In the genomic region with DNA sequence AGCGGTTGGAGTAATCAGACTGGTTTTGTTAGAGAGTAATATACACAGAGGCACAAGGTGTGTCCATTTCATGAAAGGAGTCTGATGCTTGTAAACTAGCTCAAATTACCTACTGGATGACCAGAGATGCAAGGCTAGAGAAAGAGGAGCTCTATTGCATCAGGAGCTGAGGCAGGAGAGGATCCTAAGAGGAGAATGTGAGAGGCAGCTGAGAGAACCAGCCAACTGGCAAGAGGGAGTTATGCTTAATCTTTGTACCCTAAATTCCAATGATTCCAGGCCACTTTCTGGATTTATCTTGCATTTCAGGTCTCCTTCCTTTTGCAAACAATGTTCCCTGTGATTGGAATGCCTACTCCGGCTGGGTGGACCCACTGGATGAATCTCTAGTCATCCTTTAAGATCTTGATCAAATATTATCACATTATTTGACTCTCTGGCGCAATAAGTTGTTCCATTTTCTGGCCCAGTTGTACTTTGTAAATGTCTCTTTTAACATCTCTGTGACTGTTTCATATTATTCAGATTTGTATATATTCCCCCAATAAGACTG, we compare ENCODE assay signal across 1 cellular context.
TF ChIP-seq lines count a peak whose summit lies in the region.

No MANE protein-coding gene starts in this region.

TF ChIP-seq in HepG2, 621 proteins besides CTCF, POLR2A, EP300 and RAD21 (continued from another document and continues in another):
- TF ChIP-seq, protein P1, sequence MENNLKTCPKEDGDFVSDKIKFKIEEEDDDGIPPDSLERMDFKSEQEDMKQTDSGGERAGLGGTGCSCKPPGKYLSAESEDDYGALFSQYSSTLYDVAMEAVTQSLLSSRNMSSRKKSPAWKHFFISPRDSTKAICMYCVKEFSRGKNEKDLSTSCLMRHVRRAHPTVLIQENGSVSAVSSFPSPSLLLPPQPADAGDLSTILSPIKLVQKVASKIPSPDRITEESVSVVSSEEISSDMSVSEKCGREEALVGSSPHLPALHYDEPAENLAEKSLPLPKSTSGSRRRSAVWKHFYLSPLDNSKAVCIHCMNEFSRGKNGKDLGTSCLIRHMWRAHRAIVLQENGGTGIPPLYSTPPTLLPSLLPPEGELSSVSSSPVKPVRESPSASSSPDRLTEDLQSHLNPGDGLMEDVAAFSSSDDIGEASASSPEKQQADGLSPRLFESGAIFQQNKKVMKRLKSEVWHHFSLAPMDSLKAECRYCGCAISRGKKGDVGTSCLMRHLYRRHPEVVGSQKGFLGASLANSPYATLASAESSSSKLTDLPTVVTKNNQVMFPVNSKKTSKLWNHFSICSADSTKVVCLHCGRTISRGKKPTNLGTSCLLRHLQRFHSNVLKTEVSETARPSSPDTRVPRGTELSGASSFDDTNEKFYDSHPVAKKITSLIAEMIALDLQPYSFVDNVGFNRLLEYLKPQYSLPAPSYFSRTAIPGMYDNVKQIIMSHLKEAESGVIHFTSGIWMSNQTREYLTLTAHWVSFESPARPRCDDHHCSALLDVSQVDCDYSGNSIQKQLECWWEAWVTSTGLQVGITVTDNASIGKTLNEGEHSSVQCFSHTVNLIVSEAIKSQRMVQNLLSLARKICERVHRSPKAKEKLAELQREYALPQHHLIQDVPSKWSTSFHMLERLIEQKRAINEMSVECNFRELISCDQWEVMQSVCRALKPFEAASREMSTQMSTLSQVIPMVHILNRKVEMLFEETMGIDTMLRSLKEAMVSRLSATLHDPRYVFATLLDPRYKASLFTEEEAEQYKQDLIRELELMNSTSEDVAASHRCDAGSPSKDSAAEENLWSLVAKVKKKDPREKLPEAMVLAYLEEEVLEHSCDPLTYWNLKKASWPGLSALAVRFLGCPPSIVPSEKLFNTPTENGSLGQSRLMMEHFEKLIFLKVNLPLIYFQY (CRISPR knock-in tag; IDR thresholded peaks at IDR 0.05; ENCODE audit: borderline replicate concordance), result no peak
- TF ChIP-seq TRAFD1 (CRISPR knock-in tag; IDR thresholded peaks at IDR 0.05; ENCODE audit: borderline replicate concordance), result no peak
- TF ChIP-seq ZNF746 (CRISPR knock-in tag; IDR thresholded peaks at IDR 0.05), result no peak
- TF ChIP-seq HDAC6 (IDR thresholded peaks at IDR 0.05; ENCODE audit: low read depth, low read length), result no peak
- TF ChIP-seq ZNF234 (CRISPR knock-in tag; conservative IDR thresholded peaks at IDR 0.05), result no peak
- TF ChIP-seq ZNF546 (CRISPR knock-in tag; conservative IDR thresholded peaks at IDR 0.05), result no peak
- TF ChIP-seq, protein P2, sequence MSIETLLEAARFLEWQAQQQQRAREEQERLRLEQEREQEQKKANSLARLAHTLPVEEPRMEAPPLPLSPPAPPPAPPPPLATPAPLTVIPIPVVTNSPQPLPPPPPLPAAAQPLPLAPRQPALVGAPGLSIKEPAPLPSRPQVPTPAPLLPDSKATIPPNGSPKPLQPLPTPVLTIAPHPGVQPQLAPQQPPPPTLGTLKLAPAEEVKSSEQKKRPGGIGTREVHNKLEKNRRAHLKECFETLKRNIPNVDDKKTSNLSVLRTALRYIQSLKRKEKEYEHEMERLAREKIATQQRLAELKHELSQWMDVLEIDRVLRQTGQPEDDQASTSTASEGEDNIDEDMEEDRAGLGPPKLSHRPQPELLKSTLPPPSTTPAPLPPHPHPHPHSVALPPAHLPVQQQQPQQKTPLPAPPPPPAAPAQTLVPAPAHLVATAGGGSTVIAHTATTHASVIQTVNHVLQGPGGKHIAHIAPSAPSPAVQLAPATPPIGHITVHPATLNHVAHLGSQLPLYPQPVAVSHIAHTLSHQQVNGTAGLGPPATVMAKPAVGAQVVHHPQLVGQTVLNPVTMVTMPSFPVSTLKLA (IDR thresholded peaks at IDR 0.05), result no peak
- no peak for TF ChIP-seq ZNF17 (CRISPR knock-in tag; IDR thresholded peaks at IDR 0.05)
- no peak for TF ChIP-seq RNF2 (conservative IDR thresholded peaks at IDR 0.05; ENCODE audit: low read depth)
- TF ChIP-seq ETV5 (CRISPR knock-in tag; IDR thresholded peaks at IDR 0.05; ENCODE audit: borderline replicate concordance), result no peak; the same call in 1 of the 2 replicates
- no peak for TF ChIP-seq ZNF337 (CRISPR knock-in tag; IDR thresholded peaks at IDR 0.05; ENCODE audit: borderline replicate concordance, low read depth)
- TF ChIP-seq MTF1 (CRISPR knock-in tag; IDR thresholded peaks at IDR 0.05), result no peak
- no peak for TF ChIP-seq LCORL (IDR thresholded peaks at IDR 0.05)
- TF ChIP-seq LCORL (CRISPR knock-in tag; IDR thresholded peaks at IDR 0.05), result peak; percentile 28; the same call in 1 of the 2 replicates
- TF ChIP-seq KLF11 (CRISPR knock-in tag; IDR thresholded peaks at IDR 0.05), result no peak
- no peak for TF ChIP-seq IRF9 (CRISPR knock-in tag; IDR thresholded peaks at IDR 0.05; ENCODE audit: borderline replicate concordance)
- no peak for TF ChIP-seq KMT2A (CRISPR knock-in tag; IDR thresholded peaks at IDR 0.05)
- TF ChIP-seq, protein P3, sequence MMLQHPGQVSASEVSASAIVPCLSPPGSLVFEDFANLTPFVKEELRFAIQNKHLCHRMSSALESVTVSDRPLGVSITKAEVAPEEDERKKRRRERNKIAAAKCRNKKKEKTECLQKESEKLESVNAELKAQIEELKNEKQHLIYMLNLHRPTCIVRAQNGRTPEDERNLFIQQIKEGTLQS (CRISPR knock-in tag; IDR thresholded peaks at IDR 0.05), result peak; percentile 69; the same call in 1 of the 2 replicates
- TF ChIP-seq RBAK (CRISPR knock-in tag; IDR thresholded peaks at IDR 0.05), result no peak
- peak; percentile 57; the same call in 1 of the 2 replicates for TF ChIP-seq SALL1 (CRISPR knock-in tag; IDR thresholded peaks at IDR 0.05)
- TF ChIP-seq ZNF326 (CRISPR knock-in tag; IDR thresholded peaks at IDR 0.05; ENCODE audit: borderline replicate concordance), result no peak
- TF ChIP-seq ZNF557 (CRISPR knock-in tag; IDR thresholded peaks at IDR 0.05), result no peak
- no peak for TF ChIP-seq CBFB (CRISPR knock-in tag; IDR thresholded peaks at IDR 0.05)
- no peak for TF ChIP-seq FOXP1 (IDR thresholded peaks at IDR 0.05)
- TF ChIP-seq FOXP1 (CRISPR knock-in tag; IDR thresholded peaks at IDR 0.05), result no peak
- TF ChIP-seq ARID5B (CRISPR knock-in tag; IDR thresholded peaks at IDR 0.05), result peak; percentile 59
- no peak for TF ChIP-seq ARID2 (CRISPR knock-in tag; IDR thresholded peaks at IDR 0.05; ENCODE audit: borderline replicate concordance)
- TF ChIP-seq ZNF124 (CRISPR knock-in tag; IDR thresholded peaks at IDR 0.05), result no peak
- TF ChIP-seq HNF4A (CRISPR knock-in tag; IDR thresholded peaks at IDR 0.05), result peak; percentile 84
- TF ChIP-seq JDP2 (CRISPR knock-in tag; IDR thresholded peaks at IDR 0.05; ENCODE audit: borderline replicate concordance), result no peak
- TF ChIP-seq ZNF644 (CRISPR knock-in tag; IDR thresholded peaks at IDR 0.05; ENCODE audit: low read depth), result 0 out of 2 replicates have a peak, but pooled peaks have one; percentile 26
- no peak for TF ChIP-seq NBN (conservative IDR thresholded peaks at IDR 0.05)
- no peak for TF ChIP-seq ZSCAN30 (CRISPR knock-in tag; IDR thresholded peaks at IDR 0.05)
- no peak for TF ChIP-seq FLYWCH1 (CRISPR knock-in tag; IDR thresholded peaks at IDR 0.05)
- TF ChIP-seq, protein P4, sequence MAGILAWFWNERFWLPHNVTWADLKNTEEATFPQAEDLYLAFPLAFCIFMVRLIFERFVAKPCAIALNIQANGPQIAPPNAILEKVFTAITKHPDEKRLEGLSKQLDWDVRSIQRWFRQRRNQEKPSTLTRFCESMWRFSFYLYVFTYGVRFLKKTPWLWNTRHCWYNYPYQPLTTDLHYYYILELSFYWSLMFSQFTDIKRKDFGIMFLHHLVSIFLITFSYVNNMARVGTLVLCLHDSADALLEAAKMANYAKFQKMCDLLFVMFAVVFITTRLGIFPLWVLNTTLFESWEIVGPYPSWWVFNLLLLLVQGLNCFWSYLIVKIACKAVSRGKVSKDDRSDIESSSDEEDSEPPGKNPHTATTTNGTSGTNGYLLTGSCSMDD (CRISPR knock-in tag; IDR thresholded peaks at IDR 0.05), result no peak
- TF ChIP-seq ZNF691 (CRISPR knock-in tag; IDR thresholded peaks at IDR 0.05; ENCODE audit: borderline replicate concordance, low read depth), result no peak
- TF ChIP-seq MYNN (CRISPR knock-in tag; IDR thresholded peaks at IDR 0.05; ENCODE audit: low read depth), result no peak
- no peak for TF ChIP-seq ZNF891 (CRISPR knock-in tag; IDR thresholded peaks at IDR 0.05)
- no peak for TF ChIP-seq REXO4 (CRISPR knock-in tag; IDR thresholded peaks at IDR 0.05; ENCODE audit: borderline replicate concordance)
- TF ChIP-seq ZNF782 (CRISPR knock-in tag; IDR thresholded peaks at IDR 0.05; ENCODE audit: borderline replicate concordance), result no peak
- TF ChIP-seq SP2 (CRISPR knock-in tag; IDR thresholded peaks at IDR 0.05), result no peak
- TF ChIP-seq, protein P5, sequence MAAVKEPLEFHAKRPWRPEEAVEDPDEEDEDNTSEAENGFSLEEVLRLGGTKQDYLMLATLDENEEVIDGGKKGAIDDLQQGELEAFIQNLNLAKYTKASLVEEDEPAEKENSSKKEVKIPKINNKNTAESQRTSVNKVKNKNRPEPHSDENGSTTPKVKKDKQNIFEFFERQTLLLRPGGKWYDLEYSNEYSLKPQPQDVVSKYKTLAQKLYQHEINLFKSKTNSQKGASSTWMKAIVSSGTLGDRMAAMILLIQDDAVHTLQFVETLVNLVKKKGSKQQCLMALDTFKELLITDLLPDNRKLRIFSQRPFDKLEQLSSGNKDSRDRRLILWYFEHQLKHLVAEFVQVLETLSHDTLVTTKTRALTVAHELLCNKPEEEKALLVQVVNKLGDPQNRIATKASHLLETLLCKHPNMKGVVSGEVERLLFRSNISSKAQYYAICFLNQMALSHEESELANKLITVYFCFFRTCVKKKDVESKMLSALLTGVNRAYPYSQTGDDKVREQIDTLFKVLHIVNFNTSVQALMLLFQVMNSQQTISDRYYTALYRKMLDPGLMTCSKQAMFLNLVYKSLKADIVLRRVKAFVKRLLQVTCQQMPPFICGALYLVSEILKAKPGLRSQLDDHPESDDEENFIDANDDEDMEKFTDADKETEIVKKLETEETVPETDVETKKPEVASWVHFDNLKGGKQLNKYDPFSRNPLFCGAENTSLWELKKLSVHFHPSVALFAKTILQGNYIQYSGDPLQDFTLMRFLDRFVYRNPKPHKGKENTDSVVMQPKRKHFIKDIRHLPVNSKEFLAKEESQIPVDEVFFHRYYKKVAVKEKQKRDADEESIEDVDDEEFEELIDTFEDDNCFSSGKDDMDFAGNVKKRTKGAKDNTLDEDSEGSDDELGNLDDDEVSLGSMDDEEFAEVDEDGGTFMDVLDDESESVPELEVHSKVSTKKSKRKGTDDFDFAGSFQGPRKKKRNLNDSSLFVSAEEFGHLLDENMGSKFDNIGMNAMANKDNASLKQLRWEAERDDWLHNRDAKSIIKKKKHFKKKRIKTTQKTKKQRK (IDR thresholded peaks at IDR 0.05; ENCODE audit: low read length), result no peak
- no peak for TF ChIP-seq GLI4 (CRISPR knock-in tag; IDR thresholded peaks at IDR 0.05; ENCODE audit: borderline replicate concordance)
